In the genomic region with DNA sequence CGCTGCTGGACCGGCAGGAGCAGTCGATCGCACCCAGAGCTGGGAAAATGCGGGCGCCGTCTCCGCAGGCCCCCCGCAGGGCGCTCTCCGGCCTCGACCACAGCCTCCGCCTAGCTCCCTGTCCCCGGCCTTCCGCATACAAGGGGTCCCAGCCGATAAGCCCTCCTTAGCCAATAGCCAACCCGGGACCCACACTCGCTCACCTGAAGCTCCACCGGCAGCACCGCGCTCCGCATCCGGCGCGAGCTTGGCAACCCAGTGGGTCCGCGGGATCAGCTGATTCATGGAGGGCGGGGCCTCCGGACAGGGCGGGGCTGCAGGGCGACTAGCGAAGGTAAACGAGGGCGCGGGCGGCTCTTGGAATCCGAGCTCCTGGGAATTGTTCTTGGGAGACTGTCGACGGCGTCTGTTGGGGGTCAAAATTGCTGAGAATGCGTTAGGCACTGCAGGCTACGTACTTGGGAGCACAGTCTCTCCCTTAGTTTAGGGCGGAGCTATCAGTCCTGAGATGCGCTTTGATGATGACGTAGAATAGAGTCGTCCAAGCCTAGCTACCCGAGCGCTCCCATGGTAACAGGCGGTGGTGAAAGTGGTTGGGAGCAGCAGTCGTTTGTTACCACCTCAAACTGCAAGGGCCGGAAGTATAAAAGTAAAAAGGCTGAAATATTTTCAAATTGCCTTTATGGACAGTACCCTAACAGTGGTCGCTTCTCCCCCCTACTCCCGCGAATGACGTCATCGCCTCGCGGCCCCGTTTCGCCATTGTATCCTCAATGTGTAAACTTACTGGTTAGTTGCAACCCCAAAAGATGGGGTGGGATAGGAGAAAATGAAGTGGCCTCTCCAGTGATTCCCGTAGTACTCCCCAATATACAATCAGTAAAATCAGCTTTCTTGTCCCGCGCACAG, we compare ENCODE assay signal across 8 cellular contexts. TPM values are rescaled to one million over a fixed set of nuclear protein-coding genes. Genes with fewer than 3 reads are reported as not detected.
DNase-seq lines count a peak whose midpoint lies in the region; ATAC-seq and TF ChIP-seq lines count a peak whose summit lies in the region.

Gene ALS2, minus strand, starts transcription at position 260 of the 909 bp plus-strand sequence. CDS start 12,048 bp downstream, outside the sequence.

- no peaks in the 10 kb centered on the region for H3K36me3 Mint-ChIP-seq in type B pancreatic cell

- no peaks in the 10 kb centered on the region for H3K9me3 Mint-ChIP-seq in type B pancreatic cell

- H3K9me3 ChIP-seq in adrenal gland (replicated peaks in 1 of 3) (no peaks in the 10 kb centered on the region), heart left ventricle (no peaks in the 10 kb centered on the region)

- TF ChIP-seq CTCF in GM12875 (IDR thresholded peaks at IDR 0.05; ENCODE audit: borderline replicate concordance, insufficient read depth, low read depth, low read length) (no peak), adrenal gland (IDR thresholded peaks at IDR 0.05) (no peak), heart left ventricle (IDR thresholded peaks at IDR 0.05) (peak in 1 of 12 donors; percentile 5), type B pancreatic cell (conservative IDR thresholded peaks at IDR 0.05) (no peak)

- H3K27ac ChIP-seq in adrenal gland (peak within 1 kb of the TSS; percentile 22 to 90 (median 74)), heart left ventricle (peak within 1 kb of the TSS; percentile 70 to 94 (median 90))

- no peaks in the 10 kb centered on the region for H3K36me3 ChIP-seq in adrenal gland (replicated peaks in 1 of 2)
- no peaks in the 10 kb centered on the region for H3K36me3 ChIP-seq in heart left ventricle

- peak within 1 kb of the TSS; percentile 95 for H3K27ac Mint-ChIP-seq in type B pancreatic cell

- peaks cover 37% of the 10 kb centered on the region for H3K4me1 Mint-ChIP-seq in type B pancreatic cell (ENCODE audit: unreplicated experiment)

- DNase-seq in NCI-H1436 (lab: John Stamatoyannopoulos, UW) (peak; percentile 96), T follicular helper cell (ENCODE audit: low read depth) (peak; percentile 88), adrenal gland (peak; percentile 96 to 99 (median 98)), heart left ventricle (peak; percentile 97 to 98 (median 98)), pons (ENCODE audit: low spot score) (peak; percentile 98), type B pancreatic cell (ENCODE audit: extremely low spot score, unreplicated experiment) (peak; percentile 98)

- H3K4me3 ChIP-seq in GM12875 (ENCODE audit: low read depth, low read length): peak within 1 kb of the TSS; percentile 76
- peak within 1 kb of the TSS; percentile 61 to 71 (median 64) for H3K4me3 ChIP-seq in adrenal gland
- peak within 1 kb of the TSS; percentile 64 to 96 (median 78) for H3K4me3 ChIP-seq in heart left ventricle

- intact Hi-C loops in adrenal gland (cut with DNase I) (no loop called here), heart left ventricle (cut with DNase I) (loop anchor here in 2 of 10 donors (5.0 to 10.0 kb wide), 2 partner anchors 251 to 254 kb away; partner anchors contain the start of gene FZD7 (in 2 of the 2))

- 0 to 1% (median 1%) methylated on average over 37 to 63 of the region's 63 CpGs for WGBS in adrenal gland, 4 donors
- 0% methylated on average over 35 to 63 of the region's 63 CpGs for WGBS in heart left ventricle, 4 donors

- H3K27me3 Mint-ChIP-seq in type B pancreatic cell: peaks cover 6% of the 10 kb centered on the region

- peak; percentile 16 to 64 for TF ChIP-seq POLR2A in adrenal gland (IDR thresholded peaks at IDR 0.05)
- TF ChIP-seq POLR2A in heart left ventricle (IDR thresholded peaks at IDR 0.05): peak in 1 of 2 donors; percentile 69

- H3K27me3 ChIP-seq in adrenal gland (no peaks in the 10 kb centered on the region), heart left ventricle (no peaks in the 10 kb centered on the region)

- peak within 1 kb of the TSS; percentile 96 for H3K4me3 Mint-ChIP-seq in type B pancreatic cell

- ATAC-seq in HG02798 (IDR thresholded peaks at IDR 0.05; ENCODE audit: poor library complexity, unreplicated experiment): peak; percentile 98
- peak; percentile 96 to 98 (median 97) for ATAC-seq in heart left ventricle

- peaks cover 8 to 20% of the 10 kb centered on the region in 2 donors for H3K4me1 ChIP-seq in adrenal gland (replicated peaks in 1 of 2)
- H3K4me1 ChIP-seq in heart left ventricle: peaks cover 5 to 45% (median 35%) of the 10 kb centered on the region in 12 donors

RNA-seq across cellular contexts. Expression of gene ALS2, which starts in this region (rescaled TPM):
- total RNA-seq in adrenal gland: 10 to 100 TPM in 6 of 8 donors, 1 to 10 TPM in 2; 3.1 to 24.3 (median 15.5) TPM
- polyA plus RNA-seq in adrenal gland: 10 to 100 TPM in 1 of 3 donors, 1 to 10 TPM in 2; 6.2 to 15.3 (median 9.9) TPM
- total RNA-seq in heart left ventricle: 10 to 100 TPM; 24.8 to 45.1 (median 35.8) TPM
- polyA plus RNA-seq in heart left ventricle: 10 to 100 TPM; 12.3 to 18.5 TPM
- total RNA-seq in type B pancreatic cell (ENCODE audit: low replicate concordance): 32.7 and 36.4 TPM in 2 replicates

Comparison
In these comparisons a context has a peak if more than half of its experiments do, and no peak if none do; other contexts are left out.
1. Peak in every context shown above with its lines: DNase-seq, ATAC-seq, H3K4me3 ChIP-seq and H3K27ac ChIP-seq.